ENCODE assay signal across 8 cellular contexts in genomic region chr17:44911133-44912001, GRCh38. TPM values are rescaled to one million over a fixed set of nuclear protein-coding genes. Genes with fewer than 3 reads are reported as not detected.
A peak's percentile ranks its signal among the peaks of the same experiment; 100 is the strongest.
DNase-seq lines count a peak whose midpoint lies in the region; ATAC-seq and TF ChIP-seq lines count a peak whose summit lies in the region.

No MANE protein-coding gene starts in this region.

- no peak for TF ChIP-seq EP300 in Ishikawa (IDR thresholded peaks at IDR 0.05; ENCODE audit: borderline replicate concordance)

- peak overlapping the region; percentile 34 for H3K4me3 ChIP-seq in ectodermal cell (ENCODE audit: insufficient read depth, low read depth, low read length)

- no peak overlapping the region for H3K27ac ChIP-seq in ectodermal cell (ENCODE audit: insufficient read depth, low read depth, low read length, poor library complexity, severe bottlenecking)

- peaks cover 36% of the 10 kb centered on the region for H3K27me3 ChIP-seq in ectodermal cell (ENCODE audit: control insufficient read depth, insufficient read depth, low read length, poor library complexity, severe bottlenecking)

- peaks cover 7% of the 10 kb centered on the region for H3K4me1 ChIP-seq in ectodermal cell (ENCODE audit: control insufficient read depth, insufficient read depth, low read length)

- no peak for ATAC-seq in HG03039 (IDR thresholded peaks at IDR 0.05; ENCODE audit: unreplicated experiment)

- H3K36me3 ChIP-seq in ectodermal cell (ENCODE audit: control insufficient read depth, insufficient read depth, low read length) = no peaks in the 10 kb centered on the region

- 14 to 15% methylated on average over 56 of the region's 56 CpGs for WGBS in ectodermal cell, 2 experiments

- H3K9me3 ChIP-seq in ectodermal cell (ENCODE audit: control insufficient read depth, low read length) = no peaks in the 10 kb centered on the region

- peak; percentile 65 for TF ChIP-seq RAD21 in Ishikawa (IDR thresholded peaks at IDR 0.05; ENCODE audit: low read depth)

- DNase-seq in DMS53 treated with DMSO at 0.1 percent for 48 hours (lab: John Stamatoyannopoulos, UW; ENCODE audit: unreplicated experiment) (peak; percentile 83), lung microvascular endothelial cell (ENCODE audit: low read depth in 2 of 2) (peak; percentile 52 to 57), mesenteric fat pad (ENCODE audit: low spot score) (no peak)
- DNase-seq in activated CD4-positive, alpha-beta T cell treated with anti-CD3 and anti-CD28 coated beads for 4 hours = peak; percentile 41 to 46
- DNase-seq in stimulated activated CD8-positive, alpha-beta memory T cell treated with anti-CD3 and anti-CD28 coated beads, Interleukin-7, amount 100 ng/mL, for 48 hours (ENCODE audit: extremely low read depth in 1 of 2, low read depth in 1 of 2) = peak; percentile 23 to 34

TF ChIP-seq in Ishikawa, 13 proteins besides CTCF, POLR2A, EP300 and RAD21:
- TF ChIP-seq MAX (IDR thresholded peaks at IDR 0.05) = no peak
- no peak for TF ChIP-seq FOXM1 (IDR thresholded peaks at IDR 0.05; ENCODE audit: borderline replicate concordance, low read depth)
- no peak for TF ChIP-seq TAF1 (IDR thresholded peaks at IDR 0.05; ENCODE audit: low read depth)
- TF ChIP-seq TCF12 (IDR thresholded peaks at IDR 0.05; ENCODE audit: low read depth) = no peak
- TF ChIP-seq TEAD4 (IDR thresholded peaks at IDR 0.05) = no peak
- TF ChIP-seq NFIC (IDR thresholded peaks at IDR 0.05) = no peak
- no peak for TF ChIP-seq USF1 (IDR thresholded peaks at IDR 0.05)
- TF ChIP-seq ZBTB7A (IDR thresholded peaks at IDR 0.05; ENCODE audit: low read depth) = no peak
- TF ChIP-seq REST (IDR thresholded peaks at IDR 0.05; ENCODE audit: low read depth) = no peak
- no peak for TF ChIP-seq YY1 (IDR thresholded peaks at IDR 0.05; ENCODE audit: low read depth)
- no peak for TF ChIP-seq CEBPB (IDR thresholded peaks at IDR 0.05)
- TF ChIP-seq EGR1 (IDR thresholded peaks at IDR 0.05) = no peak
- no peak for TF ChIP-seq CREB1 (IDR thresholded peaks at IDR 0.05; ENCODE audit: low read depth)
TF ChIP-seq in Ishikawa: peak in this region for 0.

RNA-seq across cellular contexts. Expression of gene GFAP, which starts 3.9 kb away (rescaled TPM):
- polyA plus RNA-seq in ectodermal cell (2013, experiment 1 of 4) = 0.15 TPM
- 0.07 TPM for polyA plus RNA-seq in ectodermal cell (2013, experiment 2 of 4)
- not detected for polyA plus RNA-seq in ectodermal cell (2013, experiment 3 of 4)
- 0.41 TPM for polyA plus RNA-seq in ectodermal cell (2013, experiment 4 of 4)
- total RNA-seq in lung microvascular endothelial cell (not detected in 2 replicates), mesenteric fat pad (1.3 TPM)

RNA-seq across cellular contexts. Expression of gene EFTUD2, which starts 12.1 kb away (rescaled TPM):
- 147 TPM for polyA plus RNA-seq in ectodermal cell (2013, experiment 1 of 4)
- polyA plus RNA-seq in ectodermal cell (2013, experiment 2 of 4) = 161 TPM
- polyA plus RNA-seq in ectodermal cell (2013, experiment 3 of 4) = 103 TPM
- polyA plus RNA-seq in ectodermal cell (2013, experiment 4 of 4) = 95.4 TPM
- 116 and 136 TPM in 2 replicates for total RNA-seq in lung microvascular endothelial cell
- total RNA-seq in mesenteric fat pad = 104 TPM

RNA-seq across cellular contexts. Expression of gene KIF18B, which starts 36.2 kb away (rescaled TPM):
- polyA plus RNA-seq in ectodermal cell (2013, experiment 1 of 4) = 47.1 TPM
- 34.3 TPM for polyA plus RNA-seq in ectodermal cell (2013, experiment 2 of 4)
- polyA plus RNA-seq in ectodermal cell (2013, experiment 3 of 4) = 32.7 TPM
- 29.3 TPM for polyA plus RNA-seq in ectodermal cell (2013, experiment 4 of 4)
- total RNA-seq in lung microvascular endothelial cell (0.60 and 1.3 TPM in 2 replicates), mesenteric fat pad (not detected)

RNA-seq across cellular contexts. Expression of gene C1QL1, which starts 56.7 kb away (rescaled TPM):
- polyA plus RNA-seq in ectodermal cell (2013, experiment 1 of 4) = 1.5 TPM
- 2.1 TPM for polyA plus RNA-seq in ectodermal cell (2013, experiment 2 of 4)
- polyA plus RNA-seq in ectodermal cell (2013, experiment 3 of 4) = 2.6 TPM
- polyA plus RNA-seq in ectodermal cell (2013, experiment 4 of 4) = 2.2 TPM
- under 0.01 TPM in 1 of 2 replicates, not detected in the other for total RNA-seq in lung microvascular endothelial cell
- not detected for total RNA-seq in mesenteric fat pad
